ENCODE assay signal across 8 cellular contexts in genomic region chr19:48619692-48620565, GRCh38. TPM values are rescaled to one million over a fixed set of nuclear protein-coding genes. Genes with fewer than 3 reads are reported as not detected.
DNase-seq lines count a peak whose midpoint lies in the region; ATAC-seq and TF ChIP-seq lines count a peak whose summit lies in the region.

No MANE protein-coding gene starts in this region.

- H3K27me3 ChIP-seq in BE2C = no peaks in the 10 kb centered on the region

- peak overlapping the region; percentile 100 for H3K4me3 ChIP-seq in BE2C (ENCODE audit: low read depth, low read length)

- H3K27me3 Mint-ChIP-seq in naive B cell = no peaks in the 10 kb centered on the region

- peaks cover 38% of the 10 kb centered on the region for H3K36me3 ChIP-seq in BE2C

- no peaks in the 10 kb centered on the region for H3K9me3 ChIP-seq in BE2C

- peaks cover 10% of the 10 kb centered on the region; the same call in 1 of the 2 replicates for H3K4me1 ChIP-seq in BE2C

- no peak for DNase-seq in BE2C
- peak; percentile 39 for DNase-seq in LHCN-M2 (ENCODE audit: low read depth)
- no peak for DNase-seq in naive B cell
- no peak for DNase-seq in stimulated activated CD4-positive, alpha-beta T cell treated with anti-CD3 and anti-CD28 coated beads, Interleukin-4, amount 100 ng/mL, for 1 hour
- DNase-seq in globus pallidus (ENCODE audit: low spot score) = no peak

- no peak for TF ChIP-seq CTCF in BE2C (IDR thresholded peaks at IDR 0.05; ENCODE audit: low read depth, low read length)

- peak overlapping the region; percentile 90 to 99 (median 97) for H3K4me3 Mint-ChIP-seq in naive B cell

- H3K4me1 Mint-ChIP-seq in naive B cell = peaks cover 48 to 57% (median 57%) of the 10 kb centered on the region in 3 donors

- peak overlapping the region; percentile 96 to 98 (median 98) for H3K27ac Mint-ChIP-seq in naive B cell

- ATAC-seq in naive B cell (ENCODE audit: low read depth in 2 of 2) = no peak
- no peak for ATAC-seq in HG03439 (IDR thresholded peaks at IDR 0.05; ENCODE audit: unreplicated experiment)
- ATAC-seq in HG02588 (IDR thresholded peaks at IDR 0.05; ENCODE audit: unreplicated experiment) = no peak

- no peaks in the 10 kb centered on the region for H3K9me3 Mint-ChIP-seq in naive B cell

- peaks cover 5 to 7% of the 10 kb centered on the region in 2 donors for H3K36me3 Mint-ChIP-seq in naive B cell

- peak overlapping the region; percentile 100 for H3K27ac ChIP-seq in cingulate gyrus (ENCODE audit: low read depth, low read length)

RNA-seq across cellular contexts. Expression of gene SPHK2, which starts 0.6 kb away (rescaled TPM):
- polyA plus RNA-seq in BE2C (2012; ENCODE audit: insufficient read depth, insufficient read length, low read depth) = 41.5 TPM
- 13.3 and 16.2 TPM in 2 replicates for total RNA-seq in LHCN-M2 (2014; rRNA removed)
- 13.0 TPM for polyA plus RNA-seq in LHCN-M2 (2012)
- 10 to 100 TPM in 4 of 6 donors, 1 to 10 TPM in 2; 5.6 to 16.5 (median 10.8) TPM for polyA plus RNA-seq in naive B cell (ENCODE audit: low read depth in 6 of 6)

RNA-seq across cellular contexts. Expression of gene RPL18, which starts 1.0 kb away (rescaled TPM):
- 1,689 TPM for polyA plus RNA-seq in BE2C (2012; ENCODE audit: insufficient read depth, insufficient read length, low read depth)
- 1,651 and 2,205 TPM in 2 replicates for total RNA-seq in LHCN-M2 (2014; rRNA removed)
- polyA plus RNA-seq in LHCN-M2 (2012) = 2,831 TPM
- polyA plus RNA-seq in naive B cell (ENCODE audit: low read depth in 6 of 6) = 1,000 to 10,000 TPM; 1,850 to 2,706 (median 2,170) TPM

RNA-seq across cellular contexts. Expression of gene FAM83E, which starts 5.1 kb away (rescaled TPM):
- 0.48 TPM for polyA plus RNA-seq in BE2C (2012; ENCODE audit: insufficient read depth, insufficient read length, low read depth)
- not detected in 2 replicates for total RNA-seq in LHCN-M2 (2014; rRNA removed)
- polyA plus RNA-seq in LHCN-M2 (2012) = not detected
- polyA plus RNA-seq in naive B cell (ENCODE audit: low read depth in 6 of 6) = under 1 TPM in 1 of 6 donors, not detected in 5; 0.18 TPM

RNA-seq across cellular contexts. Expression of gene SPACA4, which starts 13.4 kb away (rescaled TPM):
- not detected for polyA plus RNA-seq in BE2C (2012; ENCODE audit: insufficient read depth, insufficient read length, low read depth)
- not detected in 2 replicates for total RNA-seq in LHCN-M2 (2014; rRNA removed)
- polyA plus RNA-seq in LHCN-M2 (2012) = not detected
- not detected for polyA plus RNA-seq in naive B cell (ENCODE audit: low read depth in 6 of 6)

RNA-seq across cellular contexts. Expression of gene DBP, which starts 17.2 kb away (rescaled TPM):
- 47.7 TPM for polyA plus RNA-seq in BE2C (2012; ENCODE audit: insufficient read depth, insufficient read length, low read depth)
- total RNA-seq in LHCN-M2 (2014; rRNA removed) = 2.9 and 4.8 TPM in 2 replicates
- polyA plus RNA-seq in LHCN-M2 (2012) = 4.2 TPM
- polyA plus RNA-seq in naive B cell (ENCODE audit: low read depth in 6 of 6) = 10 to 100 TPM; 27.6 to 73.8 (median 46.4) TPM
